ENCODE assay signal across 1 cellular context in genomic region chr4:183936574-183937335, GRCh38.
TF ChIP-seq lines count a peak whose summit lies in the region.

No MANE protein-coding gene starts in this region.

TF ChIP-seq in IMR-90, 13 proteins besides CTCF, POLR2A, EP300 and RAD21:
- TF ChIP-seq ELK1 (IDR thresholded peaks at IDR 0.05; ENCODE audit: borderline replicate concordance, low read depth, low read length) = no peak
- no peak for TF ChIP-seq MAFK (IDR thresholded peaks at IDR 0.05; ENCODE audit: low read depth, low read length)
- TF ChIP-seq SMC3 (IDR thresholded peaks at IDR 0.05; ENCODE audit: low read depth, low read length) = no peak
- no peak for TF ChIP-seq NFE2L2 (IDR thresholded peaks at IDR 0.05; ENCODE audit: low read depth, low read length)
